In genomic region chr1:37537378-37537777, GRCh38 we compare ENCODE assay signal across 1 cellular context.
TF ChIP-seq lines count a peak whose summit lies in the region.

No MANE protein-coding gene starts in this region.

TF ChIP-seq in HCT116, 20 proteins besides CTCF, POLR2A, EP300 and RAD21 (continued from another document):
- TF ChIP-seq REST (IDR thresholded peaks at IDR 0.05; ENCODE audit: low read depth) (no peak), SP1 (IDR thresholded peaks at IDR 0.05; ENCODE audit: low read depth) (no peak), YY1 (IDR thresholded peaks at IDR 0.05; ENCODE audit: extremely low read depth, insufficient replicate concordance, low read depth, low read length) (no peak), FOSL1 (IDR thresholded peaks at IDR 0.05; ENCODE audit: low read depth) (no peak), CEBPB (IDR thresholded peaks at IDR 0.05; ENCODE audit: low read depth) (no peak)
